1 cellular context compared by ENCODE assay signal in genomic region chr5:149526855-149527590, GRCh38.
TF ChIP-seq lines count a peak whose summit lies in the region.

No MANE protein-coding gene starts in this region.

TF ChIP-seq in SK-N-SH treated with all-trans-retinoic acid at 6 μM for 48 hours, 23 proteins besides CTCF, POLR2A, EP300 and RAD21 (continued from another document):
- TF ChIP-seq ARNTL (CRISPR knock-in tag; IDR thresholded peaks at IDR 0.05; ENCODE audit: borderline replicate concordance, low read depth) (no peak), TOX (CRISPR knock-in tag; IDR thresholded peaks at IDR 0.05; ENCODE audit: borderline replicate concordance) (no peak), CSRNP3 (CRISPR knock-in tag; IDR thresholded peaks at IDR 0.05) (no peak), ZFP3 (CRISPR knock-in tag; IDR thresholded peaks at IDR 0.05) (no peak), OSR1 (CRISPR knock-in tag; IDR thresholded peaks at IDR 0.05) (no peak)
TF ChIP-seq in SK-N-SH treated with all-trans-retinoic acid at 6 μM for 48 hours: peak in this region for 0.
